In the genomic region with DNA sequence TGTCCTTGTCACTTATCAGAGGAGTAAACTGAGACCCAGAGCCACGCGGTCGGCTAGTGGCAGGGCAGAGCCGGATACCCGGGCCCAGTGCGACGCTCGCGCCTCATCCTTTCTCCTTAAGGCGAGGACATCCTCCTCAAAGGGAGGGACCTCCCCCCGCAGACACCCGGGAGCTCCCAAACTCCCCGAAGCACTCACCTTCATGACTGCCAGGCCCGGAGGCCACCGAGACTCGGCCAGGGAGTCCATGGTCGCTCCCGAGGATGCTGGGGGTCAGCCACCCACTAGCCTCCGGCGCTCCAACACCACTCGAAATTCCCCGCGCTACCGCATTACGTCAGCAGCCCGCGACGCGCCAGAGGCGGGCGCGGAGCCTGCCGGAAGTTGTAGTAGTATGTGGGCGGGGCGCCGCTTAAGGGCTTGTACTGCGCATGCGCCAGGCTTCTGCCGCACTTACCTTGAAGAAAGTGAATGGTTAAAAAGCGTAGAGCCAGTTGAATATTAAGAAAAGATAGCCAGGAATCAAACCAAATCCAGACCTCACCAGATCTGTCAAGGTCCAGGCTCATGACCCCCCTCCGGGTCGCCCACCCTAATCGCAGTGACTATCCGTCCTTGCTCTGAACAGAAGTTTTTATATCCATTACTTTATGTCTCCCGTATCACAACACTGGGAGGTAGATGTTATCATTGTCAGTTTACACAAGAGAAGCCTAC, we compare ENCODE assay signal across 8 cellular contexts. TPM values are rescaled to one million over a fixed set of nuclear protein-coding genes. Genes with fewer than 3 reads are reported as not detected.
DNase-seq lines count a peak whose midpoint lies in the region; ATAC-seq and TF ChIP-seq lines count a peak whose summit lies in the region.

A gene with protein sequence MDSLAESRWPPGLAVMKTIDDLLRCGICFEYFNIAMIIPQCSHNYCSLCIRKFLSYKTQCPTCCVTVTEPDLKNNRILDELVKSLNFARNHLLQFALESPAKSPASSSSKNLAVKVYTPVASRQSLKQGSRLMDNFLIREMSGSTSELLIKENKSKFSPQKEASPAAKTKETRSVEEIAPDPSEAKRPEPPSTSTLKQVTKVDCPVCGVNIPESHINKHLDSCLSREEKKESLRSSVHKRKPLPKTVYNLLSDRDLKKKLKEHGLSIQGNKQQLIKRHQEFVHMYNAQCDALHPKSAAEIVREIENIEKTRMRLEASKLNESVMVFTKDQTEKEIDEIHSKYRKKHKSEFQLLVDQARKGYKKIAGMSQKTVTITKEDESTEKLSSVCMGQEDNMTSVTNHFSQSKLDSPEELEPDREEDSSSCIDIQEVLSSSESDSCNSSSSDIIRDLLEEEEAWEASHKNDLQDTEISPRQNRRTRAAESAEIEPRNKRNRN (minus strand): TSS at position 336 of the 717 bp plus-strand sequence. CDS start 87 bp downstream, at position 249.

- H3K4me1 ChIP-seq in HUES6 (ENCODE audit: control insufficient read depth, insufficient read depth, low read length), result peaks cover 31% of the 10 kb centered on the region
- peaks cover 45% of the 10 kb centered on the region for H3K4me1 ChIP-seq in OCI-LY1 (ENCODE audit: insufficient read depth, low read length, severe bottlenecking)

- H3K9me3 Mint-ChIP-seq in endothelial cell (ENCODE audit: unreplicated experiment), result no peaks in the 10 kb centered on the region

- no peaks in the 10 kb centered on the region for H3K9me3 ChIP-seq in HUES6 (ENCODE audit: control insufficient read depth, insufficient read depth, low read depth, low read length)
- no peaks in the 10 kb centered on the region for H3K9me3 ChIP-seq in OCI-LY1 (ENCODE audit: low read length)

- ATAC-seq in GM21447 (IDR thresholded peaks at IDR 0.05; ENCODE audit: unreplicated experiment), result peak; percentile 84

- H3F3A ChIP-seq in OCI-LY1 (ENCODE audit: insufficient read depth, low read length), result no peaks in the 10 kb centered on the region

- H3K36me3 Mint-ChIP-seq in endothelial cell (ENCODE audit: low read depth, unreplicated experiment), result no peaks in the 10 kb centered on the region

- peaks cover 36% of the 10 kb centered on the region for H3K79me2 ChIP-seq in OCI-LY1 (ENCODE audit: insufficient read depth, low read length)

- H3K4me2 ChIP-seq in OCI-LY1 (ENCODE audit: low read length), result peak within 1 kb of the TSS; percentile 91

- H3K27ac Mint-ChIP-seq in endothelial cell (ENCODE audit: unreplicated experiment), result peak within 1 kb of the TSS; percentile 91

- peak within 1 kb of the TSS; percentile 83 for H3K4me3 ChIP-seq in HUES6 (ENCODE audit: low read depth, low read length)
- peak within 1 kb of the TSS; percentile 80 for H3K4me3 ChIP-seq in OCI-LY1 (ENCODE audit: low read depth, low read length, poor library complexity, severe bottlenecking)

- H3K27me3 Mint-ChIP-seq in endothelial cell (ENCODE audit: unreplicated experiment), result peaks cover 8% of the 10 kb centered on the region

- H2AFZ ChIP-seq in OCI-LY1 (ENCODE audit: low read length), result peak within 1 kb of the TSS; percentile 97

- H3K36me3 ChIP-seq in HUES6 (ENCODE audit: control insufficient read depth, insufficient read depth, low read length) (peaks cover 9% of the 10 kb centered on the region), OCI-LY1 (ENCODE audit: insufficient read depth, low read length) (peaks cover 11% of the 10 kb centered on the region; the same call in 1 of the 2 replicates)

- peaks cover 36% of the 10 kb centered on the region for H3K4me1 Mint-ChIP-seq in endothelial cell (ENCODE audit: unreplicated experiment)

- TF ChIP-seq CTCF in OCI-LY1 (IDR thresholded peaks at IDR 0.05; ENCODE audit: low read length), result no peak
- TF ChIP-seq CTCF in endothelial cell (IDR thresholded peaks at IDR 0.05; ENCODE audit: unreplicated experiment), result no peak

- H3K27me3 ChIP-seq in HUES6 (ENCODE audit: control insufficient read depth, insufficient read depth, low read length), result no peaks in the 10 kb centered on the region
- H3K27me3 ChIP-seq in OCI-LY1 (ENCODE audit: insufficient read depth, low read length), result no peaks in the 10 kb centered on the region

- H3K9me2 ChIP-seq in OCI-LY1 (ENCODE audit: low read depth, low read length), result no peaks in the 10 kb centered on the region

- peak within 1 kb of the TSS; percentile 95 for H3K4me3 Mint-ChIP-seq in endothelial cell (ENCODE audit: unreplicated experiment)

- H4K20me1 ChIP-seq in OCI-LY1 (ENCODE audit: insufficient read depth, low read length), result no peaks in the 10 kb centered on the region

- peak within 1 kb of the TSS; percentile 97; the same call in 1 of the 2 replicates for H3K27ac ChIP-seq in HUES6 (ENCODE audit: low read depth, low read length)
- no peak within 1 kb of the TSS for H3K27ac ChIP-seq in OCI-LY1 (ENCODE audit: low read depth, low read length, poor library complexity, severe bottlenecking)

- peak; percentile 97 for DNase-seq in D341Med (ENCODE audit: low spot score)
- DNase-seq in activated CD8-positive, alpha-beta memory T cell treated with anti-CD3 and anti-CD28 coated beads, Interleukin-2, amount 50 U/mL, for 24 hours (ENCODE audit: extremely low read depth), result peak; percentile 85
- peak; percentile 91 for DNase-seq in endothelial cell (ENCODE audit: low spot score)
- DNase-seq in midbrain (lab: John Stamatoyannopoulos, UW), result peak; percentile 89
- peak; percentile 83 to 88 for DNase-seq in stimulated activated CD8-positive, alpha-beta memory T cell treated with anti-CD3 and anti-CD28 coated beads, Interleukin-15, amount 100 ng/mL, for 48 hours (ENCODE audit: low read depth in 2 of 2)

- peak within 1 kb of the TSS; percentile 79 for H3K9ac ChIP-seq in HUES6 (ENCODE audit: low read length)
- H3K9ac ChIP-seq in OCI-LY1 (ENCODE audit: low read length), result peak within 1 kb of the TSS; percentile 72

RNA-seq across cellular contexts. Expression of the gene that starts here (rescaled TPM):
- total RNA-seq in endothelial cell (ENCODE audit: unreplicated experiment), result 12.2 TPM
